ENCODE assay signal across 1 cellular context in genomic region chr20:25364180-25364788, GRCh38.
TF ChIP-seq lines count a peak whose summit lies in the region.

No MANE protein-coding gene starts in this region.

TF ChIP-seq in GM23338, 12 proteins besides CTCF, POLR2A, EP300 and RAD21 (continued from another document):
- TF ChIP-seq EZH2phosphoT487 (IDR thresholded peaks at IDR 0.05; ENCODE audit: unreplicated experiment) (no peak), ZNF462 (CRISPR knock-in tag; IDR thresholded peaks at IDR 0.05) (no peak)
